Comparison of ENCODE assay signal across 15 cellular contexts in the genomic region with DNA sequence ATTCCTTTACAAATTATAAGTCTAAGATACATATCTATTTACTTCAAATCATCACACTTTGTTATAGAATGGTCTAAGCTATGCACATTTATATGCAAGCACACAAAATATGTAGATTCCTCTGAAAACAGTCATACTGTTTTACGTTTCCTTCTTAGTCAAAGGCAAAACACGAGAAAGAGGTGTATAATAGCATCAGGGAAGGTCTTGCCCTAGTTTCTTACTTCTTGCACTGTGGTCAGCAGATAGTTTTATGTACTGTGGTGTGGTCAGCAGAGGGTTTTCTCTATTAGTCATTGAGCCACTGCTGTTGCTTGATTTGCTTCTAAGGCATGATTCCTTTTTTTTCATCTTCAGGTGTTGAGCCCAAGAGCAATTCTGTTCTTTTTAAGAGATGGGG.
A peak's percentile ranks its signal among the peaks of the same experiment; 100 is the strongest.
DNase-seq lines count a peak whose midpoint lies in the region; ATAC-seq and TF ChIP-seq lines count a peak whose summit lies in the region.
"Had no signal": no experiment of that assay in that cellular context is flagged by ENCODE, and none has a peak within 500 bp of the region (broad histone marks: within the 10 kb centered on the region; RNA-seq: fewer than 3 reads in every experiment).

No MANE protein-coding gene starts in this region.

- TF ChIP-seq CTCF in GM10266 (IDR thresholded peaks at IDR 0.05; ENCODE audit: control insufficient read depth, insufficient read depth, low read depth, missing control alignments): no peak

- H3K9ac ChIP-seq in mesenchymal stem cell (ENCODE audit: low read length): no peak overlapping the region

- H3K4me1 ChIP-seq in SJSA1 (replicated peaks) (peaks cover 19% of the 10 kb centered on the region), mesenchymal stem cell (ENCODE audit: control insufficient read depth, insufficient read depth, low read depth, low read length) (peaks cover 4% of the 10 kb centered on the region)

- no peak overlapping the region for H2AK5ac ChIP-seq in mesenchymal stem cell (ENCODE audit: low read length, severe bottlenecking)

- H3K27ac ChIP-seq in SJSA1: peak overlapping the region; percentile 45; the same call in 1 of the 2 replicates
- H3K27ac ChIP-seq in mesenchymal stem cell (ENCODE audit: low read length, poor library complexity, severe bottlenecking): no peak overlapping the region
- H3K27ac ChIP-seq: HL-60 had no signal

- H2BK12ac ChIP-seq in mesenchymal stem cell (ENCODE audit: low read length in 2 of 2): no peak overlapping the region

- no peak overlapping the region for H3K4me2 ChIP-seq in mesenchymal stem cell (ENCODE audit: low read length, poor library complexity, severe bottlenecking)

- H3K4me3 ChIP-seq in SJSA1 (no peak overlapping the region), mesenchymal stem cell (ENCODE audit: insufficient read depth in 1 of 2, low read depth in 1 of 2, low read length in 2 of 2) (no peak overlapping the region)
- H3K4me3 ChIP-seq: MG63 had no signal

- DNase-seq in Daoy (ENCODE audit: low read depth) (peak; percentile 11), SJSA1 (ENCODE audit: low read depth in 1 of 2, low spot score in 2 of 2) (peak in 1 of 2 experiments; percentile 30), mesenchymal stem cell (peak; percentile 1), retina (no peak), GM10266 (ENCODE audit: extremely low spot score) (no peak)
- DNase-seq: activated B cell treated with CpG ODN at 0.5 μM for 24 hours; activated gamma-delta T cell treated with Interleukin-2 at 50 U/mL for 16 hours; central memory CD4-positive, alpha-beta T cell; glutamatergic neuron; kidney; MG63 had no signal

- H2BK15ac ChIP-seq in mesenchymal stem cell (ENCODE audit: low read depth, poor library complexity, severe bottlenecking): no peak overlapping the region

- H4K8ac ChIP-seq in mesenchymal stem cell (ENCODE audit: low read length): no peak overlapping the region

- no peaks in the 10 kb centered on the region for H3K27me3 ChIP-seq in SJSA1 (replicated peaks)
- H3K27me3 ChIP-seq in mesenchymal stem cell (ENCODE audit: control insufficient read depth in 1 of 2, insufficient read depth in 1 of 2, low read length in 2 of 2): no peaks in the 10 kb centered on the region
- H3K27me3 ChIP-seq: MG63 had no signal

- no peaks in the 10 kb centered on the region for H3K79me1 ChIP-seq in mesenchymal stem cell (replicated peaks; ENCODE audit: low read length, poor library complexity, severe bottlenecking)

- H3K14ac ChIP-seq in mesenchymal stem cell (ENCODE audit: low read length in 2 of 2): no peak overlapping the region

- H2BK5ac ChIP-seq in mesenchymal stem cell (ENCODE audit: low read depth, low read length, poor library complexity, severe bottlenecking): no peak overlapping the region

- no peak overlapping the region for H3K4ac ChIP-seq in mesenchymal stem cell (ENCODE audit: low read depth in 1 of 2, low read length in 2 of 2)

- no peak overlapping the region for H3K23ac ChIP-seq in mesenchymal stem cell (ENCODE audit: low read length in 2 of 2)

- H3K9me3 ChIP-seq in SJSA1 (replicated peaks): no peaks in the 10 kb centered on the region
- H3K9me3 ChIP-seq in mesenchymal stem cell (ENCODE audit: control insufficient read depth, low read length): peaks cover 21% of the 10 kb centered on the region
- H3K9me3 ChIP-seq: MG63 had no signal

- H4K91ac ChIP-seq in mesenchymal stem cell (ENCODE audit: low read length): no peak overlapping the region

- no peak overlapping the region for H2BK120ac ChIP-seq in mesenchymal stem cell (ENCODE audit: low read depth, low read length)

- no peaks in the 10 kb centered on the region for H3K36me3 ChIP-seq in SJSA1
- no peaks in the 10 kb centered on the region for H3K36me3 ChIP-seq in mesenchymal stem cell (ENCODE audit: control insufficient read depth in 1 of 2, insufficient read depth in 2 of 2, low read depth in 1 of 2, low read length in 2 of 2)
- H3K36me3 ChIP-seq: MG63 had no signal

- ATAC-seq in HG02852 (IDR thresholded peaks at IDR 0.05; ENCODE audit: unreplicated experiment) (peak; percentile 52), GM19397 (IDR thresholded peaks at IDR 0.05; ENCODE audit: unreplicated experiment) (no peak), GM21786 (IDR thresholded peaks at IDR 0.05; ENCODE audit: unreplicated experiment) (no peak)

- no peak overlapping the region for H3K18ac ChIP-seq in mesenchymal stem cell (ENCODE audit: low read depth in 1 of 2, low read length in 2 of 2)

- 72% methylated on average over 2 of the region's 2 CpGs for WGBS in mesenchymal stem cell

- no peak overlapping the region for H2AFZ ChIP-seq in mesenchymal stem cell (ENCODE audit: low read depth, low read length)

Comparison
In these comparisons a context has a peak if more than half of its experiments do, and no peak if none do; other contexts are left out.
1. DNase-seq: peak in Daoy (single experiment) and mesenchymal stem cell (single experiment); none in retina (single experiment) and GM10266 (single experiment).